8 cellular contexts compared by ENCODE assay signal in genomic region chr3:125915792-125916375, GRCh38. TPM values are rescaled to one million over a fixed set of nuclear protein-coding genes. Genes with fewer than 3 reads are reported as not detected.
DNase-seq lines count a peak whose midpoint lies in the region; ATAC-seq and TF ChIP-seq lines count a peak whose summit lies in the region.
"Not testable (repeated sequence)": the region's sequence is repeated elsewhere in the genome, so short reads cannot be mapped to it uniquely, and the experiment has no call there.

No MANE protein-coding gene starts in this region.

- TF ChIP-seq POLR2A in Peyer's patch (IDR thresholded peaks at IDR 0.05), result peak in 1 of 2 donors; percentile 85
- not testable (repeated sequence) for TF ChIP-seq POLR2A in esophagus muscularis mucosa (IDR thresholded peaks at IDR 0.05; ENCODE audit: low read depth)

- not testable (repeated sequence) for H3K27me3 Mint-ChIP-seq in activated T-cell treated with anti-CD3 and anti-CD28 coated beads, Interleukin-2, amount 50 U/mL, for 72 hours (ENCODE audit: low read depth)

- H3K27ac Mint-ChIP-seq in activated T-cell treated with anti-CD3 and anti-CD28 coated beads, Interleukin-2, amount 50 U/mL, for 72 hours, result peak overlapping the region; percentile 73

- peak; percentile 80 for ATAC-seq in GM21825 (IDR thresholded peaks at IDR 0.05; ENCODE audit: unreplicated experiment)
- ATAC-seq in activated T-cell treated with anti-CD3 and anti-CD28 coated beads, Interleukin-2, amount 50 U/mL, for 72 hours (replicated peaks in 1 of 2), result peak; percentile 75 to 77

- H3K4me3 Mint-ChIP-seq in activated T-cell treated with anti-CD3 and anti-CD28 coated beads, Interleukin-2, amount 50 U/mL, for 72 hours, result peak overlapping the region; percentile 77 to 95

- intact Hi-C loops in esophagus muscularis mucosa (cut with DNase I), result loop anchor here (10.0 kb wide), 1 partner anchor 151 kb away; no protein-coding TSS in a partner anchor

- peaks cover 32% of the 10 kb centered on the region for H3K4me1 Mint-ChIP-seq in activated T-cell treated with anti-CD3 and anti-CD28 coated beads, Interleukin-2, amount 50 U/mL, for 72 hours (ENCODE audit: low read depth)

- H3K27ac ChIP-seq in KOPT-K1 (ENCODE audit: low read depth, low read length, poor library complexity, severe bottlenecking) (peak overlapping the region; percentile 37), Peyer's patch (peak overlapping the region; percentile 89 to 96 (median 92)), esophagus muscularis mucosa (replicated peaks in 1 of 4) (peak overlapping the region; percentile 86 to 93 (median 92))

- H3K4me1 ChIP-seq in Peyer's patch, result not testable (repeated sequence)
- H3K4me1 ChIP-seq in esophagus muscularis mucosa, result peaks cover 5 to 18% (median 16%) of the 10 kb centered on the region in 4 donors

- H3K36me3 ChIP-seq in KOPT-K1 (ENCODE audit: insufficient read depth, low read length); Peyer's patch; esophagus muscularis mucosa: not testable (repeated sequence)

- DNase-seq in DMS53 (lab: John Stamatoyannopoulos, UW) (peak; percentile 97), Peyer's patch (peak; percentile 99 to 100 (median 100)), esophagus muscularis mucosa (ENCODE audit: extremely low spot score) (peak; percentile 99), myocyte (ENCODE audit: low read depth) (peak; percentile 99)
- DNase-seq in activated T-cell treated with anti-CD3 and anti-CD28 coated beads, Interleukin-2, amount 50 U/mL, for 72 hours, result peak; percentile 100
- DNase-seq in stimulated activated CD8-positive, alpha-beta memory T cell treated with anti-CD3 and anti-CD28 coated beads, Interleukin-7, amount 100 ng/mL, for 24 hours (ENCODE audit: low read depth), result peak; percentile 97

- not testable (repeated sequence) for H3K9me3 ChIP-seq in KOPT-K1 (ENCODE audit: insufficient read depth, low read length, poor library complexity, severe bottlenecking); Peyer's patch; esophagus muscularis mucosa

- not testable (repeated sequence) for H3K27me3 ChIP-seq in Peyer's patch, esophagus muscularis mucosa

- TF ChIP-seq EP300 in esophagus muscularis mucosa (IDR thresholded peaks at IDR 0.05), result not testable (repeated sequence)

- TF ChIP-seq CTCF in Peyer's patch (IDR thresholded peaks at IDR 0.05); esophagus muscularis mucosa (IDR thresholded peaks at IDR 0.05): not testable (repeated sequence)

- not testable (repeated sequence) for H3K36me3 Mint-ChIP-seq in activated T-cell treated with anti-CD3 and anti-CD28 coated beads, Interleukin-2, amount 50 U/mL, for 72 hours (ENCODE audit: insufficient read depth in 2 of 2)

- H3K4me3 ChIP-seq in Peyer's patch (peak overlapping the region; percentile 71 to 84 (median 80)), esophagus muscularis mucosa (peak overlapping the region; percentile 70 to 92 (median 76))

- not testable (repeated sequence) for H3K9me3 Mint-ChIP-seq in activated T-cell treated with anti-CD3 and anti-CD28 coated beads, Interleukin-2, amount 50 U/mL, for 72 hours

- under 1% methylated on average over 23 of the region's 40 CpGs for WGBS in esophagus muscularis mucosa

RNA-seq across cellular contexts. Expression of gene ROPN1B, which starts 53.1 kb away (rescaled TPM):
- total RNA-seq in Peyer's patch (not detected), esophagus muscularis mucosa (under 1 TPM in 1 of 4 donors, not detected in 3; 0.52 TPM), myocyte (not detected in 2 replicates)
- not detected for total RNA-seq in activated T-cell treated with anti-CD3 and anti-CD28 coated beads, Interleukin-2, amount 50 U/mL, for 72 hours
- polyA plus RNA-seq in myocyte (2012), result not detected

Comparison
In these comparisons a context has a peak if more than half of its experiments do, and no peak if none do; other contexts are left out.
1. Peak in every context shown above with its lines: DNase-seq, ATAC-seq, H3K4me3 ChIP-seq and H3K27ac ChIP-seq.
2. H3K27ac ChIP-seq: peak in every context shown above with its lines; median percentile 92 in Peyer's patch; 92 in esophagus muscularis mucosa; 37 in KOPT-K1.